In the genomic region with DNA sequence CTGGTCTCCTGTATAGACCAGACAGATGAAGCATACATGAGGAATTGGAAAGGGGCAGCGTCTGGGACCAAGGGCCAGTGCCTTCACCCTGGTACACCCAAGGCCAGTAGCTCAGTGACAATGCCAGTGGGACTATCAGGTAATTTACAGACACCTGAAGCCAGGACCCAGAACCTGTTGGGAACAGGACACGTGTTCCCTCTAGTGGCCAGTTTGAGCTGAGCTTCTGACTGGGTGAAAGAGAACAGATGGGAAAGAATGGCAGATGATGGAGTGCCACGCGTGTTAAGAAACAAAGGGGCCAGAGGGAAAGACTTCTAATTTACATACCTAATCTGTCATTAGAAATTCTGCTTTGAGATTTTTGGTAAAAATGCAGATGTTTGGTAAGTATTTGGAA, we compare ENCODE assay signal across 8 cellular contexts. TPM values are rescaled to one million over a fixed set of nuclear protein-coding genes. Genes with fewer than 3 reads are reported as not detected.
DNase-seq lines count a peak whose midpoint lies in the region; ATAC-seq and TF ChIP-seq lines count a peak whose summit lies in the region.

No MANE protein-coding gene starts in this region.

- ATAC-seq in GM21786 (IDR thresholded peaks at IDR 0.05; ENCODE audit: unreplicated experiment) = peak; percentile 77
- ATAC-seq in GM21367 (IDR thresholded peaks at IDR 0.05; ENCODE audit: unreplicated experiment) = no peak

- intact Hi-C loops in Caco-2 (cut with micrococcal nuclease; ENCODE audit: unreplicated experiment) = loop anchor here (1.0 kb wide), 2 partner anchors 90 to 188 kb away; no protein-coding TSS in a partner anchor
- intact Hi-C loops in activated naive CD4-positive, alpha-beta T cell treated with anti-CD3 and anti-CD28 coated beads for 36 hours (cut with micrococcal nuclease) = loop anchor here (1.0 to 2.0 kb wide), 3 partner anchors 17 to 188 kb away; no protein-coding TSS in a partner anchor

- DNase-seq in Caco-2 (peak; percentile 67 to 68), NAMALWA (ENCODE audit: low spot score) (peak; percentile 70), iPS-NIHi7 (ENCODE audit: extremely low spot score) (peak; percentile 70), NCI-H1417 treated with DMSO at 0.1 percent for 48 hours (lab: John Stamatoyannopoulos, UW) (no peak)
- peak; percentile 78 for DNase-seq in activated naive CD4-positive, alpha-beta T cell treated with anti-CD3 and anti-CD28 coated beads for 36 hours
- peak; percentile 41 to 53 (median 46) for DNase-seq in stimulated activated CD4-positive, alpha-beta T cell treated with anti-CD3 and anti-CD28 coated beads, TNF-alpha, amount 100 ng/mL, for 48 hours (ENCODE audit: low read depth in 3 of 3)

- H3K36me3 Mint-ChIP-seq in Caco-2 (ENCODE audit: insufficient read depth, unreplicated experiment) = peaks cover 1% of the 10 kb centered on the region
- H3K36me3 Mint-ChIP-seq in activated naive CD4-positive, alpha-beta T cell treated with anti-CD3 and anti-CD28 coated beads for 36 hours (ENCODE audit: low read depth) = no peaks in the 10 kb centered on the region

- peak; percentile 63 to 87 for TF ChIP-seq CTCF in Caco-2 (IDR thresholded peaks at IDR 0.05; ENCODE audit: insufficient read depth in 1 of 2, low read depth in 1 of 2, low read length in 1 of 2, severe bottlenecking in 1 of 2, unreplicated experiment in 1 of 2)

- no peaks in the 10 kb centered on the region for H3K9me3 Mint-ChIP-seq in Caco-2 (ENCODE audit: unreplicated experiment)
- no peaks in the 10 kb centered on the region for H3K9me3 Mint-ChIP-seq in activated naive CD4-positive, alpha-beta T cell treated with anti-CD3 and anti-CD28 coated beads for 36 hours

- H3K4me3 Mint-ChIP-seq in Caco-2 (ENCODE audit: unreplicated experiment) = no peak overlapping the region
- no peak overlapping the region for H3K4me3 Mint-ChIP-seq in activated naive CD4-positive, alpha-beta T cell treated with anti-CD3 and anti-CD28 coated beads for 36 hours

- no peaks in the 10 kb centered on the region for H3K36me3 ChIP-seq in Caco-2 (ENCODE audit: control insufficient read depth, insufficient read depth, low read length)

- H3K4me1 Mint-ChIP-seq in Caco-2 (ENCODE audit: low read depth, unreplicated experiment) = no peaks in the 10 kb centered on the region
- H3K4me1 Mint-ChIP-seq in activated naive CD4-positive, alpha-beta T cell treated with anti-CD3 and anti-CD28 coated beads for 36 hours (ENCODE audit: low read depth) = peaks cover 4% of the 10 kb centered on the region

- CTCF ChIA-PET in Caco-2 (lab: Charles Lee) = interaction anchor here (0.6 to 2.5 kb wide), 10 partner anchors 17 to 252 kb away, joined by 3 to 29 read pairs (median 4); no protein-coding TSS in a partner anchor
- CTCF ChIA-PET in activated naive CD4-positive, alpha-beta T cell treated with anti-CD3 and anti-CD28 coated beads for 36 hours (lab: Charles Lee) = interaction anchor here (0.8 to 5.7 kb wide), 18 partner anchors 9 to 270 kb away, joined by 3 to 81 read pairs (median 5); a partner anchor contains a TSS

- H3K4me3 ChIP-seq in Caco-2 (ENCODE audit: low read depth, low read length) = no peak overlapping the region

- POLR2A ChIA-PET in Caco-2 (lab: Charles Lee) = no interaction called here

- no peaks in the 10 kb centered on the region for H3K9me3 ChIP-seq in Caco-2

- no peaks in the 10 kb centered on the region for H3K27me3 Mint-ChIP-seq in Caco-2 (ENCODE audit: insufficient read depth, unreplicated experiment)
- no peaks in the 10 kb centered on the region for H3K27me3 Mint-ChIP-seq in activated naive CD4-positive, alpha-beta T cell treated with anti-CD3 and anti-CD28 coated beads for 36 hours (ENCODE audit: low read depth)

- peaks cover 15% of the 10 kb centered on the region for H3K4me1 ChIP-seq in Caco-2

- no peak overlapping the region for H3K27ac Mint-ChIP-seq in Caco-2 (ENCODE audit: unreplicated experiment)
- H3K27ac Mint-ChIP-seq in activated naive CD4-positive, alpha-beta T cell treated with anti-CD3 and anti-CD28 coated beads for 36 hours = no peak overlapping the region

- no peaks in the 10 kb centered on the region for H3K27me3 ChIP-seq in Caco-2 (replicated peaks; ENCODE audit: control insufficient read depth, insufficient read depth, low read length)

- BruUV-seq in Caco-2 (replicated peaks; lab: Mats Ljungman, UMichigan) = no TSS peak

RNA-seq across cellular contexts. Expression of a gene that starts 5.1 kb away (rescaled TPM):
- 33.1 and 37.7 TPM in 2 replicates for total RNA-seq in Caco-2 (2022)
- 10 to 100 TPM; 20.9 to 21.0 TPM for total RNA-seq in activated naive CD4-positive, alpha-beta T cell treated with anti-CD3 and anti-CD28 coated beads for 36 hours

RNA-seq across cellular contexts. Expression of a gene that starts 28.4 kb away (rescaled TPM):
- total RNA-seq in Caco-2 (2022) = 1,548 and 1,562 TPM in 2 replicates
- total RNA-seq in activated naive CD4-positive, alpha-beta T cell treated with anti-CD3 and anti-CD28 coated beads for 36 hours = 1,000 to 10,000 TPM; 3,309 to 3,414 TPM

RNA-seq across cellular contexts. Expression of a gene that starts 48.6 kb away (rescaled TPM):
- not detected in 2 replicates for total RNA-seq in Caco-2 (2022)
- total RNA-seq in activated naive CD4-positive, alpha-beta T cell treated with anti-CD3 and anti-CD28 coated beads for 36 hours = not detected
